Comparison of ENCODE assay signal across 8 cellular contexts in genomic region chr16:4182581-4183257, GRCh38. TPM values are rescaled to one million over a fixed set of nuclear protein-coding genes. Genes with fewer than 3 reads are reported as not detected.
DNase-seq lines count a peak whose midpoint lies in the region; ATAC-seq and TF ChIP-seq lines count a peak whose summit lies in the region.

No MANE protein-coding gene starts in this region.

- no peaks in the 10 kb centered on the region for H3K36me3 ChIP-seq in gastrocnemius medialis

- no peaks in the 10 kb centered on the region for H3K9me3 ChIP-seq in gastrocnemius medialis

- H3K4me3 ChIP-seq in fibroblast of mammary gland (ENCODE audit: control insufficient read depth, low read depth, low read length): peak overlapping the region; percentile 61
- peak overlapping the region; percentile 65 to 96 (median 76) for H3K4me3 ChIP-seq in gastrocnemius medialis

- H3K27ac ChIP-seq in gastrocnemius medialis: peak overlapping the region; percentile 93 to 98 (median 94)

- peak; percentile 86 for DNase-seq in SKM-1 (lab: John Stamatoyannopoulos, UW; ENCODE audit: unreplicated experiment)
- DNase-seq in fibroblast of mammary gland (ENCODE audit: low read depth): peak; percentile 77
- no peak for DNase-seq in gastrocnemius medialis
- DNase-seq in C1 segment of cervical spinal cord (lab: John Stamatoyannopoulos, UW): no peak
- DNase-seq in NCI-H524 (lab: John Stamatoyannopoulos, UW): no peak
- DNase-seq in erythroblast (lab: John Stamatoyannopoulos, UW): no peak

- H3K4me1 ChIP-seq in gastrocnemius medialis: peaks cover 4 to 11% of the 10 kb centered on the region in 2 donors

- no peak for TF ChIP-seq POLR2A in gastrocnemius medialis (IDR thresholded peaks at IDR 0.05)
- TF ChIP-seq POLR2A in erythroblast (IDR thresholded peaks at IDR 0.05; ENCODE audit: low read length): no peak

- ATAC-seq in GM18861 (IDR thresholded peaks at IDR 0.05; ENCODE audit: unreplicated experiment) (peak; percentile 21), HG02884 (IDR thresholded peaks at IDR 0.05; ENCODE audit: unreplicated experiment) (peak; percentile 30), gastrocnemius medialis (peak in 1 of 2 donors; percentile 17)

- H3K27me3 ChIP-seq in gastrocnemius medialis: no peaks in the 10 kb centered on the region

- intact Hi-C loops in gastrocnemius medialis (cut with DNase I; ENCODE audit: low total_unique reads): loop anchor here (1.0 to 5.0 kb wide), 3 partner anchors 66 to 200 kb away; partner anchors contain the start of gene ADCY9

- TF ChIP-seq CTCF in fibroblast of mammary gland (conservative IDR thresholded peaks at IDR 0.05; ENCODE audit: control insufficient read depth, insufficient read depth, low read depth, low read length): no peak
- TF ChIP-seq CTCF in gastrocnemius medialis (IDR thresholded peaks at IDR 0.05 in 4 of 5, conservative IDR thresholded peaks at IDR 0.05 in 1 of 5): no peak

- in situ Hi-C loops in gastrocnemius medialis (cut with MboI; ENCODE audit: low sequenced_read_pairs in 4 of 4): loop anchor here in 1 of 4 donors (25.0 kb wide), 1 partner anchor 155 kb away; no protein-coding TSS in a partner anchor

RNA-seq across cellular contexts. Expression of gene SRL, which starts 59.2 kb away (rescaled TPM):
- total RNA-seq in gastrocnemius medialis: 100 to 1,000 TPM; 184 to 519 (median 364) TPM

Comparison
In these comparisons a context has a peak if more than half of its experiments do, and no peak if none do; other contexts are left out.
1. DNase-seq: peak in SKM-1 (single experiment) and fibroblast of mammary gland (single experiment); none in gastrocnemius medialis (0 of 2), C1 segment of cervical spinal cord (0 of 14), NCI-H524 (0 of 2) and erythroblast (0 of 2).